In the genomic region with DNA sequence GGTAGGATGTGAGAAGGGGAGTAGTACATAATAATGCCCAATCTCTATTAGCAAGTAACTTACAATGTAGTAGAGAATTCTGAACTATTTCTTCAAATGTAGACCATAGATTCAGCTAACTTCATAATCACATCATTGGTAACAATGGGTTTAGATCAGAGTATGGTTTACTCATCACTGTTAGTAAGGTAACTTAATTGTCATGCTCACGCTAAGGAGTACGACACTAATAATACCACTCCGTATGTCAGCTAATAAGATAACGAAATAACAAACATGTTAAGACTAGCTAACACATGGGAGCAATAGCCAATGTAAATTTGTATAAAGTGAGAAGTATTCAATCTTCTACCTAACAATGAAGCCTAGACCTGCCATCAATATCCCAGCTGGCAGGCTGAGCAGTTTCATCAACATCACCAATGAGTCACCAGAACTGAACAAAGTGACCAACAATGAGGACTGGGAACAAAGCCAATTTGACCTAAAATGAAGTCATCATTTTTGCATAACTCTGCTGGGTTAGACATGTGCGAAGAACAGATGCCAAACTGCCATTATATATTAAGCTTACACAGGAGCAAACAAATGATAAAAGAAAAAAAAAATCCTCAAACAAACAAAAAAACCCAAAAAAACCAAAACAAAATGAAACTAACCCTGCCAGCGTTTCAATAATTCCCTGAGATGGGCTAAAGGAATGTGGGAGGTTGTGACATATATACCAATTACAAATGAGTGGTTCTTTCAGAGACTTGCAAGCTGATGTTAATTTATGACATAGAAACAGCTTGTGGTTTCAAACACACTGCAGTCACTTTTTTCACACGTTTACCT, we compare ENCODE assay signal across 8 cellular contexts. TPM values are rescaled to one million over a fixed set of nuclear protein-coding genes. Genes with fewer than 3 reads are reported as not detected.
DNase-seq lines count a peak whose midpoint lies in the region; ATAC-seq and TF ChIP-seq lines count a peak whose summit lies in the region.

No MANE protein-coding gene starts in this region.

- ATAC-seq in GM21619 (IDR thresholded peaks at IDR 0.05; ENCODE audit: unreplicated experiment), result peak; percentile 64

- no peaks in the 10 kb centered on the region for H3K9me2 ChIP-seq in OCI-LY7 (ENCODE audit: insufficient read depth, low read length)

- no peak overlapping the region for H2AFZ ChIP-seq in OCI-LY7 (ENCODE audit: low read length)

- H3K27ac Mint-ChIP-seq in nephron progenitor cell, result peak overlapping the region; percentile 57

- H3K9me3 Mint-ChIP-seq in nephron progenitor cell, result no peaks in the 10 kb centered on the region

- H3K27ac ChIP-seq in HUES48 (ENCODE audit: low read depth, low read length) (peak overlapping the region; percentile 56), OCI-LY7 (ENCODE audit: low read depth, low read length, poor library complexity, severe bottlenecking) (no peak overlapping the region)

- H3K4me3 ChIP-seq in HUES48 (ENCODE audit: low read depth, low read length) (no peak overlapping the region), epithelial cell of proximal tubule (ENCODE audit: low read depth, low read length) (no peak overlapping the region), OCI-LY7 (ENCODE audit: low read depth, low read length, poor library complexity, severe bottlenecking) (no peak overlapping the region)

- H4K20me1 ChIP-seq in OCI-LY7 (ENCODE audit: insufficient read depth, low read length), result no peaks in the 10 kb centered on the region

- no peaks in the 10 kb centered on the region for H3K27me3 Mint-ChIP-seq in nephron progenitor cell (ENCODE audit: low read depth, poor library complexity)

- H3K9ac ChIP-seq in HUES48 (ENCODE audit: low read depth, low read length), result no peak overlapping the region

- in situ Hi-C loops in G401 (cut with HindIII; ENCODE audit: low sequenced_read_pairs), result no loop called here

- H3K4me3 Mint-ChIP-seq in nephron progenitor cell, result no peak overlapping the region

- no peaks in the 10 kb centered on the region for H3K27me3 ChIP-seq in HUES48 (ENCODE audit: control insufficient read depth, insufficient read depth, low read length)

- H3K36me3 Mint-ChIP-seq in nephron progenitor cell (ENCODE audit: low read depth), result peaks cover 59% of the 10 kb centered on the region

- H3K36me3 ChIP-seq in HUES48 (ENCODE audit: control insufficient read depth, insufficient read depth, low read length) (peaks cover 20% of the 10 kb centered on the region), OCI-LY7 (ENCODE audit: insufficient read depth, low read length) (no peaks in the 10 kb centered on the region)

- H3K4me2 ChIP-seq in OCI-LY7 (ENCODE audit: low read length), result no peak overlapping the region

- H3K4me1 Mint-ChIP-seq in nephron progenitor cell, result peaks cover 17% of the 10 kb centered on the region

- intact Hi-C loops in OCI-LY7 (cut with micrococcal nuclease; ENCODE audit: unreplicated experiment), result no loop called here

- POLR2A ChIA-PET in OCI-LY7 (lab: Charles Lee), result interaction anchor here (0.5 to 3.0 kb wide), 6 partner anchors 10 to 89 kb away, joined by 3 to 16 read pairs (median 3); no protein-coding TSS in a partner anchor

- no peaks in the 10 kb centered on the region for H3K79me2 ChIP-seq in OCI-LY7 (ENCODE audit: insufficient read depth, low read depth, low read length)

- H3K9me3 ChIP-seq in HUES48 (ENCODE audit: control insufficient read depth, insufficient read depth, low read length) (no peaks in the 10 kb centered on the region), OCI-LY7 (ENCODE audit: low read length) (no peaks in the 10 kb centered on the region)

- DNase-seq in G401 (ENCODE audit: low spot score) (peak; percentile 63), RPMI8226 (peak; percentile 94), epithelial cell of proximal tubule (ENCODE audit: low read depth) (peak; percentile 96), nephron progenitor cell (no peak), NCI-H524 (lab: John Stamatoyannopoulos, UW) (no peak), OCI-LY7 (ENCODE audit: low spot score) (no peak)

- CTCF ChIA-PET in OCI-LY7 (lab: Charles Lee; ENCODE audit: unreplicated experiment), result interaction anchor here (1.1 kb wide), 1 partner anchor 10 kb away, joined by 3 read pairs; no protein-coding TSS in a partner anchor

- no TSS peak for BruUV-seq in OCI-LY7 (replicated peaks; lab: Mats Ljungman, UMichigan)

- H3K4me1 ChIP-seq in HUES48 (ENCODE audit: control insufficient read depth, insufficient read depth, low read length), result no peaks in the 10 kb centered on the region; the same call in 1 of the 2 replicates
- no peaks in the 10 kb centered on the region for H3K4me1 ChIP-seq in OCI-LY7 (ENCODE audit: insufficient read depth, low read length, poor library complexity, severe bottlenecking)

- no peak for TF ChIP-seq CTCF in epithelial cell of proximal tubule (conservative IDR thresholded peaks at IDR 0.05; ENCODE audit: low read depth, low read length)
- no peak for TF ChIP-seq CTCF in nephron progenitor cell (IDR thresholded peaks at IDR 0.05)
- TF ChIP-seq CTCF in OCI-LY7 (conservative IDR thresholded peaks at IDR 0.05; ENCODE audit: low read length), result no peak

RNA-seq across cellular contexts. Expression of gene CCDC141, which starts 56.6 kb away (rescaled TPM):
- total RNA-seq in G401 (2014; rRNA removed; shearing (Covaris generic)), result 0.20 and 1.2 TPM in 2 replicates
- total RNA-seq in epithelial cell of proximal tubule, result not detected in 2 replicates
- total RNA-seq in OCI-LY7 (2014; rRNA removed; shearing (Covaris generic)), result 0.15 TPM in 1 of 2 replicates, not detected in the other
- total RNA-seq in OCI-LY7 (2022), result 0.07 and 0.32 TPM in 2 replicates

Comparison
In these comparisons a context has a peak if more than half of its experiments do, and no peak if none do; other contexts are left out.
1. DNase-seq: peak in G401 (single experiment), RPMI8226 (single experiment) and epithelial cell of proximal tubule (single experiment); none in nephron progenitor cell (single experiment), NCI-H524 (0 of 2) and OCI-LY7 (single experiment).